8 cellular contexts compared by ENCODE assay signal in genomic region chr16:19696312-19696711, GRCh38. TPM values are rescaled to one million over a fixed set of nuclear protein-coding genes. Genes with fewer than 3 reads are reported as not detected.
DNase-seq lines count a peak whose midpoint lies in the region; ATAC-seq and TF ChIP-seq lines count a peak whose summit lies in the region.

No MANE protein-coding gene starts in this region.

- no peak overlapping the region for H3K4me3 ChIP-seq in fibroblast of mammary gland (ENCODE audit: control insufficient read depth, low read depth, low read length)
- no peak overlapping the region for H3K4me3 ChIP-seq in retinal pigment epithelial cell (ENCODE audit: low read length)

- H3K4me1 Mint-ChIP-seq in activated T-cell treated with anti-CD3 and anti-CD28 coated beads, Interleukin-2, amount 50 U/mL, for 72 hours (ENCODE audit: low read depth): peaks cover 55% of the 10 kb centered on the region

- no peaks in the 10 kb centered on the region for H3K27me3 Mint-ChIP-seq in activated T-cell treated with anti-CD3 and anti-CD28 coated beads, Interleukin-2, amount 50 U/mL, for 72 hours (ENCODE audit: low read depth)

- H3K9me3 Mint-ChIP-seq in activated T-cell treated with anti-CD3 and anti-CD28 coated beads, Interleukin-2, amount 50 U/mL, for 72 hours: no peaks in the 10 kb centered on the region

- peak overlapping the region in 1 of 2 donors; percentile 58 for H3K4me3 Mint-ChIP-seq in activated T-cell treated with anti-CD3 and anti-CD28 coated beads, Interleukin-2, amount 50 U/mL, for 72 hours

- peak; percentile 30 to 37 for ATAC-seq in activated T-cell treated with anti-CD3 and anti-CD28 coated beads, Interleukin-2, amount 50 U/mL, for 72 hours (replicated peaks in 1 of 2)
- ATAC-seq in GM18907 (IDR thresholded peaks at IDR 0.05; ENCODE audit: unreplicated experiment) (no peak), GM21360 (IDR thresholded peaks at IDR 0.05; ENCODE audit: unreplicated experiment) (no peak), GM21529 (IDR thresholded peaks at IDR 0.05; ENCODE audit: unreplicated experiment) (no peak)

- H3K27ac Mint-ChIP-seq in activated T-cell treated with anti-CD3 and anti-CD28 coated beads, Interleukin-2, amount 50 U/mL, for 72 hours: peak overlapping the region; percentile 40

- peaks cover 3 to 10% of the 10 kb centered on the region in 2 donors for H3K36me3 Mint-ChIP-seq in activated T-cell treated with anti-CD3 and anti-CD28 coated beads, Interleukin-2, amount 50 U/mL, for 72 hours (ENCODE audit: insufficient read depth in 2 of 2)

- peak; percentile 86 for DNase-seq in Daoy (ENCODE audit: low read depth)
- peak; percentile 90 for DNase-seq in NCI-H510A treated with DMSO at 0.1 percent for 48 hours (lab: John Stamatoyannopoulos, UW)
- peak; percentile 31 to 51 for DNase-seq in activated T-cell treated with anti-CD3 and anti-CD28 coated beads, Interleukin-2, amount 50 U/mL, for 72 hours
- DNase-seq in fibroblast of mammary gland (ENCODE audit: low read depth): peak; percentile 92
- peak; percentile 89 for DNase-seq in retinal pigment epithelial cell (ENCODE audit: low read depth)

- TF ChIP-seq CTCF in fibroblast of mammary gland (conservative IDR thresholded peaks at IDR 0.05; ENCODE audit: control insufficient read depth, insufficient read depth, low read depth, low read length) (no peak), retinal pigment epithelial cell (conservative IDR thresholded peaks at IDR 0.05; ENCODE audit: low read depth, low read length) (no peak)

RNA-seq across cellular contexts. Expression of gene KNOP1, which starts 21.7 kb away (rescaled TPM):
- total RNA-seq in Daoy (2014; rRNA removed; shearing (Covaris generic)): 24.6 and 38.2 TPM in 2 replicates
- 10 to 100 TPM; 14.6 to 14.9 TPM for total RNA-seq in activated T-cell treated with anti-CD3 and anti-CD28 coated beads, Interleukin-2, amount 50 U/mL, for 72 hours

RNA-seq across cellular contexts. Expression of gene IQCK, which starts 21.8 kb away (rescaled TPM):
- 14.9 and 18.6 TPM in 2 replicates for total RNA-seq in Daoy (2014; rRNA removed; shearing (Covaris generic))
- 1 to 10 TPM; 3.7 to 3.8 TPM for total RNA-seq in activated T-cell treated with anti-CD3 and anti-CD28 coated beads, Interleukin-2, amount 50 U/mL, for 72 hours

Comparison
In these comparisons a context has a peak if more than half of its experiments do, and no peak if none do; other contexts are left out.
1. DNase-seq: peak in every context shown above with its lines; median percentile 92 in fibroblast of mammary gland; 90 in NCI-H510A treated with DMSO at 0.1 percent for 48 hours; 89 in retinal pigment epithelial cell; 86 in Daoy; 41 in activated T-cell treated with anti-CD3 and anti-CD28 coated beads, Interleukin-2, amount 50 U/mL, for 72 hours.
2. ATAC-seq: peak in activated T-cell treated with anti-CD3 and anti-CD28 coated beads, Interleukin-2, amount 50 U/mL, for 72 hours (2 of 2); none in GM18907 (single experiment), GM21360 (single experiment) and GM21529 (single experiment).